ENCODE assay signal across 28 cellular contexts in genomic region chr1:38648417-38648816, GRCh38.
"Had no signal": no experiment of that assay in that cellular context is flagged by ENCODE, and none has a peak within 500 bp of the region (broad histone marks: within the 10 kb centered on the region; RNA-seq: fewer than 3 reads in every experiment).

No MANE protein-coding gene starts in this region.

- H3K36me3 Mint-ChIP-seq: naive B cell; natural killer cell treated with Interleukin-12 subunit alpha and Interleukin-12 subunit beta and Interleukin-15 and Interleukin-18, amount 100 ng/mL, for 72 hours; neural progenitor cell; stimulated activated effector memory CD8-positive, alpha-beta T cell treated with anti-CD3 and anti-CD28 coated beads, Interleukin-12 subunit alpha, Interleukin-12 subunit beta, amount 100 ng/mL, for 72 hours; stimulated activated naive B cell treated with anti-CD40 and anti-IgM and Interleukin-4, amounts not matched to agents 10 μg/mL and 1 μg/mL and 100 μg/mL, for 72 hours; type B pancreatic cell had no signal

- H3K4me2 ChIP-seq: neural progenitor cell had no signal

- H3K4me1 ChIP-seq: neural progenitor cell, pancreas, psoas muscle, right lobe of liver, sigmoid colon, stomach, thyroid gland, tibial nerve, upper lobe of right lung, uterus had no signal

- H3K9ac ChIP-seq: neural progenitor cell had no signal

- H3K4me3 ChIP-seq: neural progenitor cell, pancreas, psoas muscle, right lobe of liver, sigmoid colon, stomach, thoracic aorta, thyroid gland, tibial nerve, upper lobe of right lung, uterus had no signal

- H3K4me1 Mint-ChIP-seq: naive B cell; naive thymus-derived CD8-positive, alpha-beta T cell; neural progenitor cell; stimulated activated effector memory CD8-positive, alpha-beta T cell treated with anti-CD3 and anti-CD28 coated beads, Interleukin-12 subunit alpha, Interleukin-12 subunit beta, amount 100 ng/mL, for 72 hours had no signal

- ATAC-seq: naive thymus-derived CD8-positive, alpha-beta T cell; natural killer cell treated with Interleukin-12 subunit alpha and Interleukin-12 subunit beta and Interleukin-15 and Interleukin-18, amount 100 ng/mL, for 72 hours; pancreas; psoas muscle; right cardiac atrium; right lobe of liver; stimulated activated effector memory CD8-positive, alpha-beta T cell treated with anti-CD3 and anti-CD28 coated beads, Interleukin-12 subunit alpha, Interleukin-12 subunit beta, amount 100 ng/mL, for 72 hours; stimulated activated naive B cell treated with anti-CD40 and anti-IgM and Interleukin-4, amounts not matched to agents 10 μg/mL and 1 μg/mL and 100 μg/mL, for 72 hours; upper lobe of right lung had no signal

- H3K27ac Mint-ChIP-seq: naive B cell; naive thymus-derived CD8-positive, alpha-beta T cell; natural killer cell treated with Interleukin-12 subunit alpha and Interleukin-12 subunit beta and Interleukin-15 and Interleukin-18, amount 100 ng/mL, for 72 hours; neural progenitor cell; progenitor cell of endocrine pancreas; stimulated activated effector memory CD8-positive, alpha-beta T cell treated with anti-CD3 and anti-CD28 coated beads, Interleukin-12 subunit alpha, Interleukin-12 subunit beta, amount 100 ng/mL, for 72 hours; stimulated activated naive B cell treated with anti-CD40 and anti-IgM and Interleukin-4, amounts not matched to agents 10 μg/mL and 1 μg/mL and 100 μg/mL, for 72 hours; stimulated activated naive CD8-positive, alpha-beta T cell treated with anti-CD3 and anti-CD28 coated beads, Interleukin-15, Interleukin-2, amounts not matched to agents 100 ng/mL and 50 ng/mL, for 24 hours; type B pancreatic cell had no signal

- DNase-seq: naive B cell; naive thymus-derived CD8-positive, alpha-beta T cell; nucleus accumbens; pancreas; psoas muscle; right cardiac atrium; right lobe of liver; sigmoid colon; small intestine; stimulated activated CD4-positive, alpha-beta T cell treated with anti-CD3 and anti-CD28 coated beads, Interleukin-15, amount 100 ng/mL, for 24 hours; stimulated activated CD4-positive, alpha-beta T cell treated with anti-CD3 and anti-CD28 coated beads, Interleukin-2, amount 100 ng/mL, for 24 hours; stimulated activated CD4-positive, alpha-beta T cell treated with anti-CD3 and anti-CD28 coated beads, Interleukin-2, amount 100 ng/mL, for 48 hours; stimulated activated CD4-positive, alpha-beta T cell treated with anti-CD3 and anti-CD28 coated beads, Interleukin-4, amount 100 ng/mL, for 24 hours; stimulated activated naive B cell treated with anti-CD40 and anti-IgM and Interleukin-4, amounts not matched to agents 10 μg/mL and 1 μg/mL and 100 μg/mL, for 72 hours; stimulated activated naive CD4-positive, alpha-beta T cell treated with Interleukin-2 at 50 U/mL for 16 hours; stomach; thyroid gland; upper lobe of right lung; uterus had no signal

- H3K9me3 Mint-ChIP-seq: natural killer cell treated with Interleukin-12 subunit alpha and Interleukin-12 subunit beta and Interleukin-15 and Interleukin-18, amount 100 ng/mL, for 72 hours; neural progenitor cell; stimulated activated effector memory CD8-positive, alpha-beta T cell treated with anti-CD3 and anti-CD28 coated beads, Interleukin-12 subunit alpha, Interleukin-12 subunit beta, amount 100 ng/mL, for 72 hours; stimulated activated naive B cell treated with anti-CD40 and anti-IgM and Interleukin-4, amounts not matched to agents 10 μg/mL and 1 μg/mL and 100 μg/mL, for 72 hours; stimulated activated naive CD8-positive, alpha-beta T cell treated with anti-CD3 and anti-CD28 coated beads, Interleukin-15, Interleukin-2, amounts not matched to agents 100 ng/mL and 50 ng/mL, for 24 hours; type B pancreatic cell had no signal

- H3K36me3 ChIP-seq: neural progenitor cell, neutrophil, pancreas, right lobe of liver, sigmoid colon, stomach, thoracic aorta, thyroid gland, tibial nerve, upper lobe of right lung, uterus had no signal

- H2AFZ ChIP-seq: neural progenitor cell had no signal

- H3K9me3 ChIP-seq: neutrophil, pancreas, psoas muscle, right lobe of liver, sigmoid colon, thoracic aorta, thyroid gland, upper lobe of right lung, uterus had no signal

- H3K27me3 ChIP-seq: neural progenitor cell, pancreas, right lobe of liver, sigmoid colon, stomach, thyroid gland, tibial nerve, upper lobe of right lung, uterus had no signal

- H3K27ac ChIP-seq: neural progenitor cell, neutrophil, pancreas, psoas muscle, right lobe of liver, sigmoid colon, stomach, thoracic aorta, thyroid gland, tibial nerve, upper lobe of right lung, uterus had no signal

- H3K4me3 Mint-ChIP-seq: naive thymus-derived CD8-positive, alpha-beta T cell; natural killer cell treated with Interleukin-12 subunit alpha and Interleukin-12 subunit beta and Interleukin-15 and Interleukin-18, amount 100 ng/mL, for 72 hours; stimulated activated effector memory CD8-positive, alpha-beta T cell treated with anti-CD3 and anti-CD28 coated beads, Interleukin-12 subunit alpha, Interleukin-12 subunit beta, amount 100 ng/mL, for 72 hours; stimulated activated naive B cell treated with anti-CD40 and anti-IgM and Interleukin-4, amounts not matched to agents 10 μg/mL and 1 μg/mL and 100 μg/mL, for 72 hours; stimulated activated naive CD8-positive, alpha-beta T cell treated with anti-CD3 and anti-CD28 coated beads, Interleukin-15, Interleukin-2, amounts not matched to agents 100 ng/mL and 50 ng/mL, for 24 hours; type B pancreatic cell had no signal
